Comparison of ENCODE assay signal across 1 cellular context in genomic region chr11:117315285-117316196, GRCh38.
TF ChIP-seq lines count a peak whose summit lies in the region.

No MANE protein-coding gene starts in this region.

TF ChIP-seq in liver, 16 proteins besides CTCF, POLR2A, EP300 and RAD21 (continued from another document):
- TF ChIP-seq HNF4G (IDR thresholded peaks at IDR 0.05) (no peak), ATF3 (IDR thresholded peaks at IDR 0.05) (no peak), HNF4A (conservative IDR thresholded peaks at IDR 0.05) (no peak), FOXA2 (IDR thresholded peaks at IDR 0.05) (no peak), FOXA1 (IDR thresholded peaks at IDR 0.05) (no peak), GABPA (IDR thresholded peaks at IDR 0.05 in 1 of 2, conservative IDR thresholded peaks at IDR 0.05 in 1 of 2) (no peak)
- TF ChIP-seq, protein P1, sequence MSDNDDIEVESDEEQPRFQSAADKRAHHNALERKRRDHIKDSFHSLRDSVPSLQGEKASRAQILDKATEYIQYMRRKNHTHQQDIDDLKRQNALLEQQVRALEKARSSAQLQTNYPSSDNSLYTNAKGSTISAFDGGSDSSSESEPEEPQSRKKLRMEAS (IDR thresholded peaks at IDR 0.05) = no peak
